In the genomic region with DNA sequence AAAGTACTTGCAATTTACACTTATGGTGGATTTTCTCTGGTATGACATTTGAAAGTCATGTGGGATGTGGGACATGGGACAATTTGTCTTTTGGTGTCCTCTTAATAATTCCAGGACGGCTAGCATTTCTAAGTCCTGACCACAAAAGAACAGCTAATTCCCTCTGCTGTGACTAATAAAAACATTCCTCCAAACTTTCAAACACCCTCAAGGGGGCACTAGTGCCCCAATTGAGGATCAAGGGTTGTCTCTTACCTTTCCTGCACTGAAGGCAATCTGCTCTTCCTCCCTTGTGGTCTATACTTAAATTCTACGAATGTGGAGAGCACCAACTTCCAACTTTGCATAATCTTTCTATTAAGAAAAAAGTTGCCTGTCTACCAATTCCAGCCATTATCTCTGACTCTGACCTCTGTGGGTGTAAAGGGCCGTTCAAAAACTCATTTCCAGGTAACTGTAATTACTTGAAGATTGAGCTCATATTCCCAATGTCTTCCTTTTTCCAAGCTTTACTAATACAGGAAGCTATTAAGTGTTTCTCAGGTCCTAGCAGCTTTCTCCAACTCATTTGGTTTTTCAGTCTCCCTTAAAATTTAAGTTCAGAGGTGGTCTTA, we compare ENCODE assay signal across 9 cellular contexts.
DNase-seq lines count a peak whose midpoint lies in the region; ATAC-seq and TF ChIP-seq lines count a peak whose summit lies in the region.
"Had no signal": no experiment of that assay in that cellular context is flagged by ENCODE, and none has a peak within 500 bp of the region (broad histone marks: within the 10 kb centered on the region; RNA-seq: fewer than 3 reads in every experiment).

No MANE protein-coding gene starts in this region.

- no peaks in the 10 kb centered on the region for H3F3A ChIP-seq in OCI-LY1 (ENCODE audit: insufficient read depth, low read length)

- H3K9me3 ChIP-seq in OCI-LY1 (ENCODE audit: low read length): no peaks in the 10 kb centered on the region

- CTCF ChIA-PET in BJ (lab: Yijun Ruan, JAX): interaction anchor here (0.7 to 10.9 kb wide), 22 partner anchors 8 to 443 kb away, joined by 3 to 254 read pairs (median 4); no protein-coding TSS in a partner anchor

- H3K36me3 ChIP-seq in BJ (ENCODE audit: control insufficient read depth, insufficient read depth, low read length) (no peaks in the 10 kb centered on the region), OCI-LY1 (ENCODE audit: insufficient read depth, low read length) (no peaks in the 10 kb centered on the region)

- no peak overlapping the region for H3K9ac ChIP-seq in OCI-LY1 (ENCODE audit: low read length)

- H3K4me3 ChIP-seq in BJ (ENCODE audit: low read depth, low read length): no peak overlapping the region
- no peak overlapping the region for H3K4me3 ChIP-seq in OCI-LY1 (ENCODE audit: low read depth, low read length, poor library complexity, severe bottlenecking)
- H3K4me3 ChIP-seq: SK-N-MC had no signal

- intact Hi-C loops in left cardiac atrium (cut with DNase I): loop anchor here in 1 of 2 donors (5.0 kb wide), 1 partner anchor 55 kb away; no protein-coding TSS in a partner anchor

- H3K27me3 ChIP-seq in BJ (ENCODE audit: control insufficient read depth, insufficient read depth, low read length): no peaks in the 10 kb centered on the region
- H3K27me3 ChIP-seq in OCI-LY1 (ENCODE audit: insufficient read depth, low read length): no peaks in the 10 kb centered on the region

- ATAC-seq in GM18870 (IDR thresholded peaks at IDR 0.05; ENCODE audit: unreplicated experiment) (peak; percentile 56), HG03103 (IDR thresholded peaks at IDR 0.05; ENCODE audit: low read depth, unreplicated experiment) (peak; percentile 70), left cardiac atrium (peak; percentile 74 to 79), HG03139 (IDR thresholded peaks at IDR 0.05; ENCODE audit: unreplicated experiment) (no peak)

- no peaks in the 10 kb centered on the region for H3K79me2 ChIP-seq in OCI-LY1 (ENCODE audit: insufficient read depth, low read length)

- no peak overlapping the region for H3K27ac ChIP-seq in OCI-LY1 (ENCODE audit: low read depth, low read length, poor library complexity, severe bottlenecking)
- H3K27ac ChIP-seq: SK-N-MC had no signal

- H2AFZ ChIP-seq in OCI-LY1 (ENCODE audit: low read length): no peak overlapping the region

- H4K20me1 ChIP-seq in OCI-LY1 (ENCODE audit: insufficient read depth, low read length): no peaks in the 10 kb centered on the region

- POLR2A ChIA-PET in BJ (lab: Charles Lee): interaction anchor here (0.6 to 1.0 kb wide), 3 partner anchors 24 to 1933 kb away, joined by 3 to 6 read pairs (median 5); no protein-coding TSS in a partner anchor

- H3K4me2 ChIP-seq in OCI-LY1 (ENCODE audit: low read length): no peak overlapping the region

- no peak for DNase-seq in BJ (ENCODE audit: low read depth)
- peak; percentile 4 for DNase-seq in activated gamma-delta T cell treated with anti-CD3 and anti-CD28 coated beads, Interleukin-2, amount 50 U/mL, for 16 hours (ENCODE audit: low read depth)
- DNase-seq in left cardiac atrium: no peak
- DNase-seq in stimulated activated CD4-positive, alpha-beta T cell treated with anti-CD3 and anti-CD28 coated beads, Interleukin-12 subunit alpha, Interleukin-12 subunit beta, amount 100 ng/mL, for 24 hours (ENCODE audit: low read depth in 2 of 2): peak; percentile 17

- no peaks in the 10 kb centered on the region for H3K9me2 ChIP-seq in OCI-LY1 (ENCODE audit: low read depth, low read length)

- peak; percentile 66 for TF ChIP-seq CTCF in BJ (IDR thresholded peaks at IDR 0.05; ENCODE audit: insufficient read depth, low read depth, low read length)
- TF ChIP-seq CTCF in OCI-LY1 (IDR thresholded peaks at IDR 0.05; ENCODE audit: low read length): peak; percentile 75

- H3K4me1 ChIP-seq in OCI-LY1 (ENCODE audit: insufficient read depth, low read length, severe bottlenecking): peaks cover 15% of the 10 kb centered on the region

Comparison
In these comparisons a context has a peak if more than half of its experiments do, and no peak if none do; other contexts are left out.
1. DNase-seq: peak in activated gamma-delta T cell treated with anti-CD3 and anti-CD28 coated beads, Interleukin-2, amount 50 U/mL, for 16 hours (single experiment) and stimulated activated CD4-positive, alpha-beta T cell treated with anti-CD3 and anti-CD28 coated beads, Interleukin-12 subunit alpha, Interleukin-12 subunit beta, amount 100 ng/mL, for 24 hours (2 of 2); none in BJ (single experiment) and left cardiac atrium (single experiment).